ENCODE assay signal across 15 cellular contexts in the genomic region with DNA sequence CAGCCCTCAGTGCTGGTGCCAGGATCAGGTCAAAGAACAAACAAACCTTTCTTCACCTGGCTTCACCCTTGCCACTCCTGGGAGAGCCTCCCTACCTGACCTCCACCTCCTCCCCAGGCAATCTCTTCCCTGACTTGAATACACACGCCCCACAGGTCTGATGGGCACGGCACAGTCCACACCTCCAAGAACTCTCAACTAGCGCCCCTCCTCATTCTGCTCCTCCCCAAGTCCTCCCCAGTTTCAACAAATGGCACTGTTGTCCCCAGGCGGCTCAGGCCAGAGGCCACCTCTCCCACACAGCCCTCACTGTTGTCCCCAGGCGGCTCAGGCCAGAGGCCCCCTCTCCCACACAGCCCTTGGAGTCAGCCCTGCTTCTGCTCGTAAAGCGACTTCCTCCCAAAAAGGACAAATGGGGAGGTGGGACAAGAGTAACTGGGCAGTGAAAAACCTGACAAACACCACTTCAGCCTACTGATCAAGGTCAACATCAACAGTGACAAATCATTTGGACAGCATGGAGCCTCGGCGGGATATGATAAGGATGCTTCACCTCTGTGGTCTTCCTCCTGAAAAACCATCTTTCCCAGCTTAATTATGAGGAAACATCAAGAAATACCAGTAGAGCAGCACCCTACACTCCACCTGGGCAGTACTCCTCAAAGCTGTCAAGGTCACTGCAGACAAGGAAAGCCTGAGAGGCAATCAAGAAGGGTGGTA. TPM values are rescaled to one million over a fixed set of nuclear protein-coding genes. Genes with fewer than 3 reads are reported as not detected.
A peak's percentile ranks its signal among the peaks of the same experiment; 100 is the strongest.
DNase-seq lines count a peak whose midpoint lies in the region; ATAC-seq and TF ChIP-seq lines count a peak whose summit lies in the region.
"Had no signal": no experiment of that assay in that cellular context is flagged by ENCODE, and none has a peak within 500 bp of the region (broad histone marks: within the 10 kb centered on the region; RNA-seq: fewer than 3 reads in every experiment).

No MANE protein-coding gene starts in this region.

- H3K4me1 ChIP-seq in HCT116 (ENCODE audit: control insufficient read depth in 1 of 2, insufficient read depth in 2 of 2, low read length in 2 of 2) = peaks cover 31 to 46% of the 10 kb centered on the region in 2 experiments
- H3K4me1 ChIP-seq: parathyroid adenoma had no signal

- no peak overlapping the region for H3K4me3 ChIP-seq in HCT116 (replicated peaks in 1 of 2; ENCODE audit: low read depth in 1 of 2, low read length in 2 of 2)
- H3K4me3 ChIP-seq: dorsolateral prefrontal cortex, SK-N-MC had no signal

- H3K9me3 ChIP-seq in HCT116 (ENCODE audit: control insufficient read depth in 1 of 2, insufficient read depth in 1 of 2, low read depth in 1 of 2, low read length in 2 of 2) = no peaks in the 10 kb centered on the region

- H3K4me3 Mint-ChIP-seq in activated naive CD8-positive, alpha-beta T cell treated with anti-CD3 and anti-CD28 coated beads, Interleukin-2, amount 50 U/mL, for 24 hours = peak overlapping the region; percentile 21
- peak overlapping the region in 6 of 10 donors; percentile 2 to 64 (median 41) for H3K4me3 Mint-ChIP-seq in naive thymus-derived CD8-positive, alpha-beta T cell

- H4K20me1 ChIP-seq in HCT116 (ENCODE audit: insufficient read depth) = peaks cover 11% of the 10 kb centered on the region; the same call in 1 of the 2 replicates

- peaks cover 15% of the 10 kb centered on the region for H3K36me3 Mint-ChIP-seq in activated naive CD8-positive, alpha-beta T cell treated with anti-CD3 and anti-CD28 coated beads, Interleukin-2, amount 50 U/mL, for 24 hours (ENCODE audit: low read depth)
- peaks cover 0 to 7% (median 2%) of the 10 kb centered on the region in 3 donors for H3K36me3 Mint-ChIP-seq in naive thymus-derived CD8-positive, alpha-beta T cell

- H3K27me3 ChIP-seq in HCT116 (ENCODE audit: insufficient read depth, low read length) = no peaks in the 10 kb centered on the region
- H3K27me3 ChIP-seq: dorsolateral prefrontal cortex had no signal

- POLR2A ChIA-PET in HCT116 (lab: Charles Lee) = no interaction called here
- POLR2A ChIA-PET in naive thymus-derived CD8-positive, alpha-beta T cell (lab: Charles Lee) = interaction anchor here (1.7 kb wide), 1 partner anchor 17 kb away, joined by 6 read pairs; the partner anchor contains the start of gene NSD2

- no peak for TF ChIP-seq RAD21 in HCT116 (IDR thresholded peaks at IDR 0.05; ENCODE audit: low read depth)

- H3K4me1 Mint-ChIP-seq in activated naive CD8-positive, alpha-beta T cell treated with anti-CD3 and anti-CD28 coated beads, Interleukin-2, amount 50 U/mL, for 24 hours = peaks cover 44% of the 10 kb centered on the region
- H3K4me1 Mint-ChIP-seq in naive thymus-derived CD8-positive, alpha-beta T cell = peaks cover 23 to 58% (median 50%) of the 10 kb centered on the region in 4 donors

- RAD21 ChIA-PET in HCT116 (lab: Charles Lee; ENCODE audit: low non-redundant PET in 1 of 2, low total read pairs in 2 of 2, uncharacterized antibody in 2 of 2, unreplicated experiment in 2 of 2) = no interaction called here

- no TSS peak for BruUV-seq in HCT116 (replicated peaks; lab: Mats Ljungman, UMichigan)

- H3K79me2 ChIP-seq in HCT116 (ENCODE audit: insufficient read depth, low read length) = peaks cover 91% of the 10 kb centered on the region

- no peak for ATAC-seq in HCT116
- ATAC-seq in activated naive CD8-positive, alpha-beta T cell treated with anti-CD3 and anti-CD28 coated beads, Interleukin-2, amount 50 U/mL, for 24 hours = no peak
- no peak for ATAC-seq in naive thymus-derived CD8-positive, alpha-beta T cell
- no peak for ATAC-seq in GM21447 (IDR thresholded peaks at IDR 0.05; ENCODE audit: unreplicated experiment)

- H3K9ac ChIP-seq in HCT116 (ENCODE audit: low read length) = no peak overlapping the region
- H3K9ac ChIP-seq: parathyroid adenoma had no signal

- peak overlapping the region; percentile 57 for H3K27ac ChIP-seq in C4-2B
- H3K27ac ChIP-seq in HCT116 (ENCODE audit: low read depth, low read length) = peak overlapping the region; percentile 13; the same call in 1 of the 2 replicates
- H3K27ac ChIP-seq: parathyroid adenoma, SK-N-MC had no signal

- H3K9me3 Mint-ChIP-seq in activated naive CD8-positive, alpha-beta T cell treated with anti-CD3 and anti-CD28 coated beads, Interleukin-2, amount 50 U/mL, for 24 hours = no peaks in the 10 kb centered on the region
- H3K9me3 Mint-ChIP-seq in naive thymus-derived CD8-positive, alpha-beta T cell = no peaks in the 10 kb centered on the region

- DNase-seq in HCT116 (ENCODE audit: low read depth, low spot score) = no peak
- no peak for DNase-seq in activated naive CD8-positive, alpha-beta T cell treated with anti-CD3 and anti-CD28 coated beads, Interleukin-2, amount 50 U/mL, for 24 hours
- DNase-seq in naive thymus-derived CD8-positive, alpha-beta T cell = no peak
- no peak for DNase-seq in AML-193 (lab: John Stamatoyannopoulos, UW)
- DNase-seq in OCI-M1 (lab: John Stamatoyannopoulos, UW) = no peak
- no peak for DNase-seq in stimulated activated naive CD4-positive, alpha-beta T cell (lab: John Stamatoyannopoulos, UW)
- DNase-seq: C1 segment of cervical spinal cord, dorsolateral prefrontal cortex, EL, NCI-H1105, NCI-H345 had no signal

- intact Hi-C loops in HCT116 (cut with micrococcal nuclease) = no loop called here

- CTCF ChIA-PET in HCT116 (lab: Charles Lee) = interaction anchor here (1.4 kb wide), 1 partner anchor 105 kb away, joined by 3 read pairs; no protein-coding TSS in a partner anchor

- TF ChIP-seq POLR2A in HCT116 (IDR thresholded peaks at IDR 0.05; ENCODE audit: borderline replicate concordance, extremely low read depth, insufficient read depth, insufficient read length) = no peak

- H3K36me3 ChIP-seq in HCT116 (ENCODE audit: control insufficient read depth in 1 of 2, insufficient read depth in 2 of 2, low read length in 2 of 2) = peaks cover 0 to 20% of the 10 kb centered on the region in 2 experiments; a peak in 1 of 4 replicates

- TF ChIP-seq CTCF in C4-2B (conservative IDR thresholded peaks at IDR 0.05) (no peak), HCT116 (IDR thresholded peaks at IDR 0.05 in 2 of 3, conservative IDR thresholded peaks at IDR 0.05 in 1 of 3; ENCODE audit: borderline replicate concordance in 1 of 3, insufficient read depth in 1 of 3, low read depth in 2 of 3, low read length in 2 of 3) (no peak)

- H3K27me3 Mint-ChIP-seq in activated naive CD8-positive, alpha-beta T cell treated with anti-CD3 and anti-CD28 coated beads, Interleukin-2, amount 50 U/mL, for 24 hours = no peaks in the 10 kb centered on the region
- H3K27me3 Mint-ChIP-seq in naive thymus-derived CD8-positive, alpha-beta T cell = no peaks in the 10 kb centered on the region

- no peak overlapping the region for H3K27ac Mint-ChIP-seq in activated naive CD8-positive, alpha-beta T cell treated with anti-CD3 and anti-CD28 coated beads, Interleukin-2, amount 50 U/mL, for 24 hours
- H3K27ac Mint-ChIP-seq in naive thymus-derived CD8-positive, alpha-beta T cell = peak overlapping the region in 4 of 10 donors; percentile 20 to 81 (median 66)

- H3K4me2 ChIP-seq in HCT116 (ENCODE audit: low read length) = no peak overlapping the region

- no peak overlapping the region for H2AFZ ChIP-seq in HCT116 (ENCODE audit: low read depth, low read length, poor library complexity, severe bottlenecking)
- H2AFZ ChIP-seq: parathyroid adenoma had no signal

- no peaks in the 10 kb centered on the region for H3K9me2 ChIP-seq in HCT116 (ENCODE audit: insufficient read depth)

TF ChIP-seq in HCT116, 20 proteins besides CTCF, POLR2A, EP300 and RAD21 (continues in another document):
- TF ChIP-seq TCF7L2 (IDR thresholded peaks at IDR 0.05; ENCODE audit: borderline replicate concordance, extremely low read depth, insufficient read depth, insufficient read length) = no peak
- no peak for TF ChIP-seq SRF (IDR thresholded peaks at IDR 0.05; ENCODE audit: low read depth)
- no peak for TF ChIP-seq POLR2AphosphoS5 (IDR thresholded peaks at IDR 0.05; ENCODE audit: low read depth, low read length)
- TF ChIP-seq SIN3A (IDR thresholded peaks at IDR 0.05; ENCODE audit: low read depth) = no peak
- no peak for TF ChIP-seq CEBPB (IDR thresholded peaks at IDR 0.05; ENCODE audit: low read depth)
- TF ChIP-seq YY1 (IDR thresholded peaks at IDR 0.05; ENCODE audit: extremely low read depth, insufficient replicate concordance, low read depth, low read length) = no peak
- TF ChIP-seq CBX3 (IDR thresholded peaks at IDR 0.05; ENCODE audit: low read depth) = no peak
- TF ChIP-seq EGR1 (IDR thresholded peaks at IDR 0.05; ENCODE audit: low read depth) = no peak
- TF ChIP-seq ATF3 (IDR thresholded peaks at IDR 0.05) = no peak
- no peak for TF ChIP-seq FOSL1 (IDR thresholded peaks at IDR 0.05; ENCODE audit: low read depth)
- TF ChIP-seq ZFX (IDR thresholded peaks at IDR 0.05) = no peak

RNA-seq across cellular contexts. Expression of gene LETM1, which starts 2.9 kb away (rescaled TPM):
- total RNA-seq in HCT116 (2021; ENCODE audit: unreplicated experiment) = 67.3 TPM
- polyA plus RNA-seq in HCT116 (2012) = 25.9 and 36.3 TPM in 2 replicates
- 10 to 100 TPM; 39.5 to 41.9 TPM for total RNA-seq in naive thymus-derived CD8-positive, alpha-beta T cell
- polyA plus RNA-seq in naive thymus-derived CD8-positive, alpha-beta T cell = 10 to 100 TPM; 10.8 to 12.9 (median 11.1) TPM

RNA-seq across cellular contexts. Expression of gene NSD2, which starts 18.1 kb away (rescaled TPM):
- 145 TPM for total RNA-seq in HCT116 (2021; ENCODE audit: unreplicated experiment)
- polyA plus RNA-seq in HCT116 (2012) = 75.3 and 77.0 TPM in 2 replicates
- 10 to 100 TPM; 33.3 to 37.4 TPM for total RNA-seq in naive thymus-derived CD8-positive, alpha-beta T cell
- 1 to 10 TPM; 3.8 to 5.4 (median 3.9) TPM for polyA plus RNA-seq in naive thymus-derived CD8-positive, alpha-beta T cell

RNA-seq across cellular contexts. Expression of gene FGFR3, which starts 60.0 kb away (rescaled TPM):
- 31.7 TPM for total RNA-seq in HCT116 (2021; ENCODE audit: unreplicated experiment)
- polyA plus RNA-seq in HCT116 (2012) = 18.3 and 19.1 TPM in 2 replicates
- total RNA-seq in naive thymus-derived CD8-positive, alpha-beta T cell = not detected
- polyA plus RNA-seq in naive thymus-derived CD8-positive, alpha-beta T cell = under 1 TPM in 1 of 3 donors, not detected in 2; 0.19 TPM

Comparison
In these comparisons a context has a peak if more than half of its experiments do, and no peak if none do; other contexts are left out.
1. RNA of gene FGFR3, which starts 60.0 kb away (total RNA-seq): 31.7 TPM in HCT116 (single experiment); not detected in naive thymus-derived CD8-positive, alpha-beta T cell; every median in the first group is over 10 times any median in the second.